19 cellular contexts compared by ENCODE assay signal in genomic region chr2:126822115-126822514, GRCh38.
DNase-seq lines count a peak whose midpoint lies in the region; ATAC-seq and TF ChIP-seq lines count a peak whose summit lies in the region.
"Had no signal": no experiment of that assay in that cellular context is flagged by ENCODE, and none has a peak within 500 bp of the region (broad histone marks: within the 10 kb centered on the region; RNA-seq: fewer than 3 reads in every experiment).

No MANE protein-coding gene starts in this region.

- DNase-seq in SK-N-SH (no peak), SJCRH30 (peak in 1 of 2 experiments; percentile 34), T-helper 17 cell (no peak), sigmoid colon (peak; percentile 8), dorsolateral prefrontal cortex (no peak)
- no peak for DNase-seq in effector CD4-positive, alpha-beta T cell
- DNase-seq: 8988T; ACHN; AML-193; Caco-2; Calu3; CD4-positive, alpha-beta T cell; CD8-positive, alpha-beta T cell; DMS79 treated with DMSO at 0.1 percent for 48 hours; GF-D8 had no signal

- no peak for ATAC-seq in SK-N-SH treated with all-trans-retinoic acid at 6 μM for 48 hours
- no peak for ATAC-seq in T-helper 17 cell
- ATAC-seq: CD8-positive, alpha-beta T cell had no signal

- H4K20me1 ChIP-seq in SK-N-SH (ENCODE audit: insufficient read depth), result no peaks in the 10 kb centered on the region
- H4K20me1 ChIP-seq: BLaER1 treated with 17β-estradiol and CSF1 and Interleukin-3, amounts not matched to agents 10 nM and 100 nM had no signal

- H3K4me1 ChIP-seq in SK-N-SH (ENCODE audit: control insufficient read depth in 1 of 2, insufficient read depth in 2 of 2, low read depth in 1 of 2, low read length in 1 of 2) (peaks cover 0 to 11% of the 10 kb centered on the region in 2 experiments; a peak in 1 of 4 replicates), SJCRH30 (peaks cover 7% of the 10 kb centered on the region; the same call in 1 of the 2 replicates), sigmoid colon (no peaks in the 10 kb centered on the region)
- H3K4me1 ChIP-seq: Caco-2 had no signal

- TF ChIP-seq POLR2A in sigmoid colon (IDR thresholded peaks at IDR 0.05), result no peak

- no peak overlapping the region for H2AFZ ChIP-seq in SK-N-SH (ENCODE audit: low read depth)

- H3K27me3 Mint-ChIP-seq in T-helper 17 cell, result peaks cover 46% of the 10 kb centered on the region

- POLR2A ChIA-PET in SK-N-SH (lab: Yijun Ruan, JAX), result no interaction called here

- H3K27ac Mint-ChIP-seq in T-helper 17 cell, result peak overlapping the region; percentile 37
- H3K27ac Mint-ChIP-seq: B cell; CD4-positive, alpha-beta T cell; CD8-positive, alpha-beta T cell had no signal

- no peaks in the 10 kb centered on the region for H3K9me2 ChIP-seq in SK-N-SH

- H3K4me3 ChIP-seq in SK-N-SH (ENCODE audit: low read depth in 2 of 2, low read length in 1 of 2) (no peak overlapping the region), SJCRH30 (no peak overlapping the region), sigmoid colon (no peak overlapping the region), dorsolateral prefrontal cortex (no peak overlapping the region)
- H3K4me3 ChIP-seq: BLaER1 treated with 17β-estradiol and CSF1 and Interleukin-3, amounts not matched to agents 10 nM and 100 nM had no signal

- no peak overlapping the region for H3K4me3 Mint-ChIP-seq in T-helper 17 cell
- H3K4me3 Mint-ChIP-seq: B cell; CD4-positive, alpha-beta T cell; CD8-positive, alpha-beta T cell had no signal

- intact Hi-C loops in sigmoid colon (cut with DNase I), result no loop called here
- intact Hi-C loops in dorsolateral prefrontal cortex (cut with DNase I), result no loop called here

- H3K4me2 ChIP-seq in SK-N-SH, result no peak overlapping the region

- H3K36me3 ChIP-seq in SK-N-SH (replicated peaks in 1 of 2; ENCODE audit: control insufficient read depth in 1 of 2, insufficient read depth in 2 of 2, low read length in 1 of 2), result no peaks in the 10 kb centered on the region
- no peaks in the 10 kb centered on the region for H3K36me3 ChIP-seq in SJCRH30
- no peaks in the 10 kb centered on the region for H3K36me3 ChIP-seq in sigmoid colon
- H3K36me3 ChIP-seq: BLaER1 treated with 17β-estradiol and CSF1 and Interleukin-3, amounts not matched to agents 10 nM and 100 nM had no signal

- CTCF ChIA-PET in SK-N-SH (lab: Yijun Ruan, JAX), result interaction anchor here (1.0 to 1.1 kb wide), 2 partner anchors 11 to 28 kb away, joined by 3 read pairs; no protein-coding TSS in a partner anchor

- no peaks in the 10 kb centered on the region for H3F3A ChIP-seq in SK-N-SH (replicated peaks; ENCODE audit: insufficient read depth)

- no peak overlapping the region for H3K27ac ChIP-seq in SK-N-SH (ENCODE audit: low read depth in 2 of 2, low read length in 1 of 2)
- H3K27ac ChIP-seq in SJCRH30, result peak overlapping the region; percentile 35; the same call in 1 of the 2 replicates
- no peak overlapping the region for H3K27ac ChIP-seq in sigmoid colon
- no peak overlapping the region for H3K27ac ChIP-seq in dorsolateral prefrontal cortex
- H3K27ac ChIP-seq: BLaER1 treated with 17β-estradiol and CSF1 and Interleukin-3, amounts not matched to agents 10 nM and 100 nM; C4-2B had no signal

- peaks cover 2% of the 10 kb centered on the region for H3K4me1 Mint-ChIP-seq in T-helper 17 cell
- H3K4me1 Mint-ChIP-seq: B cell had no signal

- 9% methylated on average over 7 of the region's 8 CpGs for WGBS in SK-N-SH (ENCODE audit: low lambda C conversion rate)
- WGBS in sigmoid colon, 2 donors, result 66 to 85% methylated on average over 8 of the region's 8 CpGs

- peaks cover 2% of the 10 kb centered on the region for H3K36me3 Mint-ChIP-seq in T-helper 17 cell (ENCODE audit: low read depth)
- H3K36me3 Mint-ChIP-seq: CD8-positive, alpha-beta T cell had no signal

- no peaks in the 10 kb centered on the region for H3K79me2 ChIP-seq in SK-N-SH (ENCODE audit: insufficient read depth)

- TF ChIP-seq RAD21 in SK-N-SH (IDR thresholded peaks at IDR 0.05; ENCODE audit: low read length), result no peak

- H3K27me3 ChIP-seq in SK-N-SH (ENCODE audit: insufficient read depth), result no peaks in the 10 kb centered on the region
- no peaks in the 10 kb centered on the region for H3K27me3 ChIP-seq in SJCRH30
- H3K27me3 ChIP-seq in sigmoid colon, result no peaks in the 10 kb centered on the region
- no peaks in the 10 kb centered on the region for H3K27me3 ChIP-seq in dorsolateral prefrontal cortex
- H3K27me3 ChIP-seq: BLaER1 treated with 17β-estradiol and CSF1 and Interleukin-3, amounts not matched to agents 10 nM and 100 nM had no signal

- TF ChIP-seq CTCF in SK-N-SH (IDR thresholded peaks at IDR 0.05) (no peak), sigmoid colon (IDR thresholded peaks at IDR 0.05) (no peak), dorsolateral prefrontal cortex (IDR thresholded peaks at IDR 0.05 in 54 of 56, conservative IDR thresholded peaks at IDR 0.05 in 2 of 56; ENCODE audit: low read depth in 1 of 56, partially characterized antibody in 56 of 56) (no peak)

- H3K9me3 ChIP-seq in SK-N-SH (no peaks in the 10 kb centered on the region), SJCRH30 (replicated peaks) (no peaks in the 10 kb centered on the region), T-helper 17 cell (ENCODE audit: control insufficient read depth, low read length, poor library complexity, severe bottlenecking) (no peaks in the 10 kb centered on the region), sigmoid colon (no peaks in the 10 kb centered on the region)

- no peak overlapping the region for H3K9ac ChIP-seq in SK-N-SH
- H3K9ac ChIP-seq: BLaER1 treated with 17β-estradiol and CSF1 and Interleukin-3, amounts not matched to agents 10 nM and 100 nM had no signal

- TF ChIP-seq EP300 in SK-N-SH (IDR thresholded peaks at IDR 0.05; ENCODE audit: borderline replicate concordance in 1 of 2, low read depth in 1 of 2, low read length in 1 of 2) (0 out of 4 replicates have a peak, but pooled peaks of 1 of the 2 experiments have one; percentile 23), sigmoid colon (IDR thresholded peaks at IDR 0.05) (no peak)

TF ChIP-seq in SK-N-SH, 30 proteins besides CTCF, POLR2A, EP300 and RAD21:
- TF ChIP-seq GATA2 (CRISPR knock-in tag; IDR thresholded peaks at IDR 0.05) (peak; percentile 53), IRF3 (IDR thresholded peaks at IDR 0.05; ENCODE audit: low read depth, low read length) (no peak)

TF ChIP-seq in SK-N-SH treated with all-trans-retinoic acid at 6 μM for 48 hours, 23 proteins besides CTCF, POLR2A, EP300 and RAD21:
- TF ChIP-seq ZFP3 (CRISPR knock-in tag; IDR thresholded peaks at IDR 0.05) (no peak), BACH2 (CRISPR knock-in tag; IDR thresholded peaks at IDR 0.05; ENCODE audit: borderline replicate concordance) (no peak), PPARA (CRISPR knock-in tag; IDR thresholded peaks at IDR 0.05; ENCODE audit: borderline replicate concordance) (no peak), ZNF70 (CRISPR knock-in tag; IDR thresholded peaks at IDR 0.05) (no peak), ZC3H10 (CRISPR knock-in tag; IDR thresholded peaks at IDR 0.05) (no peak), OSR1 (CRISPR knock-in tag; IDR thresholded peaks at IDR 0.05) (no peak), POU6F1 (CRISPR knock-in tag; IDR thresholded peaks at IDR 0.05; ENCODE audit: borderline replicate concordance, low read depth) (no peak)
